In genomic region chr20:49187330-49188100, GRCh38 we compare ENCODE assay signal across 8 cellular contexts. TPM values are rescaled to one million over a fixed set of nuclear protein-coding genes. Genes with fewer than 3 reads are reported as not detected.
A peak's percentile ranks its signal among the peaks of the same experiment; 100 is the strongest.
DNase-seq lines count a peak whose midpoint lies in the region; ATAC-seq and TF ChIP-seq lines count a peak whose summit lies in the region.

No MANE protein-coding gene starts in this region.

- no peaks in the 10 kb centered on the region for H3K9me3 Mint-ChIP-seq in activated T-cell treated with anti-CD3 and anti-CD28 coated beads, Interleukin-2, amount 50 U/mL, for 4 hours

- TF ChIP-seq CTCF in foreskin fibroblast (IDR thresholded peaks at IDR 0.05; ENCODE audit: low read depth, low read length), result no peak
- peak in 1 of 4 experiments; percentile 13 for TF ChIP-seq CTCF in prostate gland (IDR thresholded peaks at IDR 0.05)

- peaks cover 43% of the 10 kb centered on the region for H3K4me1 Mint-ChIP-seq in activated T-cell treated with anti-CD3 and anti-CD28 coated beads, Interleukin-2, amount 50 U/mL, for 4 hours (ENCODE audit: low read depth)

- no peaks in the 10 kb centered on the region for H3K27me3 Mint-ChIP-seq in activated T-cell treated with anti-CD3 and anti-CD28 coated beads, Interleukin-2, amount 50 U/mL, for 4 hours (ENCODE audit: low read depth)

- peaks cover 5% of the 10 kb centered on the region for H3K4me1 ChIP-seq in prostate gland (replicated peaks)

- H3K36me3 ChIP-seq in prostate gland, result no peaks in the 10 kb centered on the region

- TF ChIP-seq POLR2A in prostate gland (IDR thresholded peaks at IDR 0.05), result no peak

- peak; percentile 26 for ATAC-seq in GM21515 (IDR thresholded peaks at IDR 0.05; ENCODE audit: unreplicated experiment)
- peak; percentile 59 to 60 for ATAC-seq in activated T-cell treated with anti-CD3 and anti-CD28 coated beads, Interleukin-2, amount 50 U/mL, for 4 hours

- H3K36me3 Mint-ChIP-seq in activated T-cell treated with anti-CD3 and anti-CD28 coated beads, Interleukin-2, amount 50 U/mL, for 4 hours (ENCODE audit: insufficient read depth), result peaks cover 8% of the 10 kb centered on the region

- H3K4me3 ChIP-seq in foreskin fibroblast (ENCODE audit: low read depth in 1 of 2, low read length in 2 of 2) (peak overlapping the region; percentile 80 to 95), prostate gland (peak overlapping the region; percentile 90 to 92)

- peak overlapping the region; percentile 90 to 95 for H3K27ac ChIP-seq in prostate gland

- DNase-seq in COLO668 (lab: John Stamatoyannopoulos, UW; ENCODE audit: unreplicated experiment), result peak; percentile 73
- peak; percentile 39 for DNase-seq in M059J (ENCODE audit: low read depth)
- peak; percentile 10 for DNase-seq in activated T-cell treated with anti-CD3 and anti-CD28 coated beads, Interleukin-2, amount 50 U/mL, for 4 hours
- peak in 1 of 2 donors; percentile 45 for DNase-seq in foreskin fibroblast
- peak; percentile 23 for DNase-seq in prostate gland (ENCODE audit: low spot score)
- DNase-seq in NCI-H187 (lab: John Stamatoyannopoulos, UW), result no peak
- no peak for DNase-seq in HCEC 1CT

- H3K4me3 Mint-ChIP-seq in activated T-cell treated with anti-CD3 and anti-CD28 coated beads, Interleukin-2, amount 50 U/mL, for 4 hours, result peak overlapping the region; percentile 96

- H3K9me3 ChIP-seq in prostate gland, result no peaks in the 10 kb centered on the region

- no peaks in the 10 kb centered on the region for H3K27me3 ChIP-seq in prostate gland (replicated peaks; ENCODE audit: insufficient read depth)

- intact Hi-C loops in prostate gland (cut with DNase I), result no loop called here

- WGBS in prostate gland, result under 1% methylated on average over 56 of the region's 58 CpGs

RNA-seq across cellular contexts. Expression of gene STAU1, which starts 0.6 kb away (rescaled TPM):
- 81.4 and 125 TPM in 2 replicates for total RNA-seq in M059J (2014; rRNA removed; shearing (Covaris generic))
- 10 to 100 TPM; 66.4 to 79.0 (median 74.2) TPM for total RNA-seq in activated T-cell treated with anti-CD3 and anti-CD28 coated beads, Interleukin-2, amount 50 U/mL, for 4 hours
- 10 to 100 TPM; 73.2 to 94.7 TPM for total RNA-seq in prostate gland

RNA-seq across cellular contexts. Expression of gene DDX27, which starts 31.7 kb away (rescaled TPM):
- 44.2 and 65.4 TPM in 2 replicates for total RNA-seq in M059J (2014; rRNA removed; shearing (Covaris generic))
- 10 to 100 TPM; 89.6 to 94.8 (median 93.1) TPM for total RNA-seq in activated T-cell treated with anti-CD3 and anti-CD28 coated beads, Interleukin-2, amount 50 U/mL, for 4 hours
- 10 to 100 TPM; 32.9 to 35.0 TPM for total RNA-seq in prostate gland

Comparison
In these comparisons a context has a peak if more than half of its experiments do, and no peak if none do; other contexts are left out.
1. DNase-seq: peak in COLO668 (single experiment), M059J (single experiment), activated T-cell treated with anti-CD3 and anti-CD28 coated beads, Interleukin-2, amount 50 U/mL, for 4 hours (single experiment) and prostate gland (single experiment); none in NCI-H187 (0 of 2) and HCEC 1CT (single experiment).